In the genomic region with DNA sequence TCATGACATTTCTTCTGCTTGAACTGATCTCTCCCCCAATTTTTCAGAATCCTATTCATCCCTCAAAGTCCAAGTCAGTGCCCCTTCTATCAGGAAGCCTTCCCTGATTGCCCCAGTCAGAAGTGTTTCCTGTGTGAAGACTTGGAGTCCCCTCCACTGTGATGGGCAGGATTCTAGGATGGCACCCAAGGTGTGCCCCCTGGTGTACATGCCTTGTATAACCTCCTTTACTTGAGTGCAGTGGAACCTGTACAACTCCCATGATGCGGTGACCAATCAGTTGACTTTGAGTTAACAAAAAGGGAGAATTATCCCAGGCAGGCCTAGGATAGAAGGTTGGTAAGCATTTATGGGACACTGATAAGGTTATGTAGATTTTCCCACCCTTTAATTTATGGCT, we compare ENCODE assay signal across 12 cellular contexts. TPM values are rescaled to one million over a fixed set of nuclear protein-coding genes. Genes with fewer than 3 reads are reported as not detected.
DNase-seq lines count a peak whose midpoint lies in the region; ATAC-seq and TF ChIP-seq lines count a peak whose summit lies in the region.
"Had no signal": no experiment of that assay in that cellular context is flagged by ENCODE, and none has a peak within 500 bp of the region (broad histone marks: within the 10 kb centered on the region; RNA-seq: fewer than 3 reads in every experiment).

No MANE protein-coding gene starts in this region.

- no peak overlapping the region for H3K27ac Mint-ChIP-seq in H9
- H3K27ac Mint-ChIP-seq: naive thymus-derived CD4-positive, alpha-beta T cell had no signal

- ATAC-seq in lower lobe of right lung (no peak), HG03342 (IDR thresholded peaks at IDR 0.05; ENCODE audit: unreplicated experiment) (no peak), HG02885 (IDR thresholded peaks at IDR 0.05; ENCODE audit: poor library complexity, unreplicated experiment) (no peak), GM21619 (IDR thresholded peaks at IDR 0.05; ENCODE audit: unreplicated experiment) (no peak)
- ATAC-seq: naive thymus-derived CD4-positive, alpha-beta T cell had no signal

- no peak overlapping the region for H3K4me2 ChIP-seq in H9 (ENCODE audit: insufficient read depth, insufficient read length, low read length)

- no peaks in the 10 kb centered on the region for H3K79me1 ChIP-seq in H9 (ENCODE audit: insufficient read depth, low read depth, low read length, poor library complexity, severe bottlenecking)

- no peak overlapping the region for H3K23ac ChIP-seq in H9 (ENCODE audit: insufficient read length, low read depth, low read length)

- no peak overlapping the region for H3K4ac ChIP-seq in H9 (ENCODE audit: low read depth, low read length)

- no peak overlapping the region for H3K27ac ChIP-seq in H9 (ENCODE audit: insufficient read length, low read depth, low read length)
- no peak overlapping the region for H3K27ac ChIP-seq in lower lobe of right lung
- H3K27ac ChIP-seq: RWPE1 had no signal

- no peak overlapping the region for H2BK12ac ChIP-seq in H9 (ENCODE audit: insufficient read length, low read depth, low read length)

- TF ChIP-seq CTCF in GM06990 (IDR thresholded peaks at IDR 0.05; ENCODE audit: insufficient read depth, low read length, poor library complexity, severe bottlenecking) = peak; percentile 54
- peak; percentile 71 for TF ChIP-seq CTCF in H9 (conservative IDR thresholded peaks at IDR 0.05)
- peak; percentile 17 for TF ChIP-seq CTCF in lower lobe of right lung (IDR thresholded peaks at IDR 0.05)

- no peak overlapping the region for H2BK15ac ChIP-seq in H9 (ENCODE audit: low read depth, low read length)

- no peak overlapping the region for H3K18ac ChIP-seq in H9 (ENCODE audit: insufficient read length, low read depth, low read length)

- no peak overlapping the region for H3K56ac ChIP-seq in H9 (ENCODE audit: insufficient read length, low read depth, low read length)

- H3K4me3 ChIP-seq in GM06990 (replicated peaks; ENCODE audit: low read depth, low read length) (no peak overlapping the region), lower lobe of right lung (no peak overlapping the region)

- no peak overlapping the region for H2AFZ ChIP-seq in H9 (ENCODE audit: low read length)

- no peaks in the 10 kb centered on the region for H3K9me3 Mint-ChIP-seq in H9

- DNase-seq in GM06990 (ENCODE audit: extremely low read depth, insufficient read length) = no peak
- DNase-seq in H9 = peak; percentile 66
- peak; percentile 18 for DNase-seq in UCSD-AML1 (lab: John Stamatoyannopoulos, UW; ENCODE audit: unreplicated experiment)
- DNase-seq in lower lobe of right lung = no peak
- DNase-seq in NCI-H146 treated with DMSO at 0.1 percent for 48 hours (lab: John Stamatoyannopoulos, UW; ENCODE audit: unreplicated experiment) = no peak
- DNase-seq: Caco-2; naive thymus-derived CD4-positive, alpha-beta T cell had no signal

- no peak overlapping the region for H4K91ac ChIP-seq in H9 (ENCODE audit: insufficient read length, low read depth, low read length)

- no peak overlapping the region for H2AK5ac ChIP-seq in H9 (ENCODE audit: insufficient read length, low read length)

- no peak overlapping the region for H3T11ph ChIP-seq in H9 (ENCODE audit: low read length)

- H4K8ac ChIP-seq in H9 (replicated peaks; ENCODE audit: insufficient read length, low read depth, low read length) = no peak overlapping the region

- H3K9me3 ChIP-seq in H9 (ENCODE audit: control insufficient read depth, low read depth, low read length) (no peaks in the 10 kb centered on the region), lower lobe of right lung (no peaks in the 10 kb centered on the region)
- H3K9me3 ChIP-seq: Caco-2 had no signal

- no peak overlapping the region for H4K5ac ChIP-seq in H9 (ENCODE audit: insufficient read length, low read depth, low read length)

- H3K23me2 ChIP-seq in H9 (ENCODE audit: insufficient read length, low read depth, low read length, poor library complexity, severe bottlenecking) = no peaks in the 10 kb centered on the region

- no peak overlapping the region for H3K14ac ChIP-seq in H9 (ENCODE audit: insufficient read depth, low read length)

- intact Hi-C loops in lower lobe of right lung (cut with DNase I) = no loop called here

- H3K4me1 ChIP-seq in H9 (ENCODE audit: insufficient read depth, low read length) (no peaks in the 10 kb centered on the region), lower lobe of right lung (no peaks in the 10 kb centered on the region)
- H3K4me1 ChIP-seq: Caco-2 had no signal

- no peak overlapping the region for H2BK20ac ChIP-seq in H9 (ENCODE audit: low read depth, low read length, poor library complexity, severe bottlenecking)

- H4K20me1 ChIP-seq in H9 (ENCODE audit: control insufficient read depth, insufficient read depth, insufficient read length) = no peaks in the 10 kb centered on the region

- no peak overlapping the region for H2BK5ac ChIP-seq in H9 (ENCODE audit: insufficient read length, low read length)

- WGBS in H9 (ENCODE audit: extremely low coverage, insufficient read length, low lambda C conversion rate) = no CpG with 5 or more reads among the region's 1 CpG

- no peaks in the 10 kb centered on the region for H3K27me3 ChIP-seq in GM06990 (replicated peaks; ENCODE audit: control insufficient read depth, insufficient read depth, low read length)
- H3K27me3 ChIP-seq in H9 (ENCODE audit: insufficient read depth, low read length) = no peaks in the 10 kb centered on the region
- no peaks in the 10 kb centered on the region for H3K27me3 ChIP-seq in lower lobe of right lung (ENCODE audit: low read depth)

- H3K79me2 ChIP-seq in H9 (ENCODE audit: insufficient read depth, low read length) = no peaks in the 10 kb centered on the region

- H3K4me3 Mint-ChIP-seq in H9 = no peak overlapping the region
- H3K4me3 Mint-ChIP-seq: naive thymus-derived CD4-positive, alpha-beta T cell had no signal

- no peak overlapping the region for H2BK120ac ChIP-seq in H9 (ENCODE audit: low read depth, low read length, poor library complexity, severe bottlenecking)

- H3K36me3 Mint-ChIP-seq in H9 (ENCODE audit: insufficient read depth in 1 of 3, low read depth in 3 of 3) = no peaks in the 10 kb centered on the region
- H3K36me3 Mint-ChIP-seq: naive thymus-derived CD4-positive, alpha-beta T cell had no signal

- no peaks in the 10 kb centered on the region for H3K36me3 ChIP-seq in GM06990 (ENCODE audit: control insufficient read depth, insufficient read depth, low read length)
- no peaks in the 10 kb centered on the region for H3K36me3 ChIP-seq in lower lobe of right lung

- peaks cover 2% of the 10 kb centered on the region; the same call in 1 of the 2 replicates for H3K27me3 Mint-ChIP-seq in H9 (ENCODE audit: low read depth)

- no peak overlapping the region for H3K9ac ChIP-seq in H9 (ENCODE audit: extremely low read depth, insufficient read length, low read length)

- no peaks in the 10 kb centered on the region for H3K4me1 Mint-ChIP-seq in H9

RNA-seq across cellular contexts. Expression of a gene that starts 23.4 kb away (rescaled TPM):
- total RNA-seq in H9 (2021) = not detected in 2 replicates
- total RNA-seq in lower lobe of right lung = not detected
- total RNA-seq: Caco-2; endothelial cell of umbilical vein; naive thymus-derived CD4-positive, alpha-beta T cell had no signal

Comparison
In these comparisons a context has a peak if more than half of its experiments do, and no peak if none do; other contexts are left out.
1. DNase-seq: peak in H9 (single experiment) and UCSD-AML1 (single experiment); none in GM06990 (single experiment), lower lobe of right lung (single experiment) and NCI-H146 treated with DMSO at 0.1 percent for 48 hours (single experiment).
2. CTCF ChIP-seq: peak in every context shown above with its lines; median percentile 71 in H9; 54 in GM06990; 17 in lower lobe of right lung.